ENCODE assay signal across 8 cellular contexts in the genomic region with DNA sequence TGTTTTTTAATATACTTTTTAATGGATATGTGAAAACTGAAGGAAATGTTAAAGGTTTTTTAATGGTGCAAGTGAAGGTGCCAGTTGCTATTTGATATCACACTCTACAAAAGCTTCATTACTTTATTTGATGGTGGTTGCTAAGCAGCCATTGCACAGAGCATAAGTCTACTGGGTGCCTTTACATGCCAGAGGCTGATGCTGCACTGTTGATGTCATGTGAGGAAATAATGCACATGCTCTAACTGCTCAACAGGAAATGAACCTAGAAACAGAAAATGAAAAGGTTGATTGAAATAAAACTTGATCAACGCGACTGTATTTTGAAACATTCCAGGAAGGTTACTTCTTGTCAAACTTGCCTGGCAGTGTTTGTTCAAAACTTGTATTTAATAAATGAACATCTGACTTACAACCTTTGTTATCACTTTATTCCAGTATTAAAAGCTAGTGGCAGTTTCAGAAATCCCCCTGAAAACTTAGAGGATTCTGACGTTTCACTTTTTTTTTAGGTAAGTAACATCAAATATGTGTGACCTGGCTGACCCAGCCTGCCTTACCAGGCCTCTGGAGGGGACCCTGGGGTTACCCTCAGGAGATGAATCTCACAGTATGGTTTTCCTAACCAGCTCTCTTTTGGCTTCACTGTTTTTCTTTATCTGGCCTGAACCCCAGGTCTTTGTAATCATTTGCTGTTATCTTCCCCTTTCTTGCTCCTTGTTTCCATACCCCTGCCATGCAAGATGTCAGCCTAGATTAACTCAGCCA. TPM values are rescaled to one million over a fixed set of nuclear protein-coding genes. Genes with fewer than 3 reads are reported as not detected.
A peak's percentile ranks its signal among the peaks of the same experiment; 100 is the strongest.
DNase-seq lines count a peak whose midpoint lies in the region; ATAC-seq and TF ChIP-seq lines count a peak whose summit lies in the region.

No MANE protein-coding gene starts in this region.

- H3K27me3 Mint-ChIP-seq in T-helper 17 cell, result no peaks in the 10 kb centered on the region
- H3K27me3 Mint-ChIP-seq in central memory CD8-positive, alpha-beta T cell, result no peaks in the 10 kb centered on the region

- H3K27ac ChIP-seq in vagina, result no peak overlapping the region

- no peaks in the 10 kb centered on the region for H3K9me3 Mint-ChIP-seq in central memory CD8-positive, alpha-beta T cell

- TF ChIP-seq POLR2A in vagina (IDR thresholded peaks at IDR 0.05), result no peak

- intact Hi-C loops in vagina (cut with DNase I), result no loop called here

- H3K36me3 Mint-ChIP-seq in T-helper 17 cell (ENCODE audit: low read depth), result peaks cover 4% of the 10 kb centered on the region
- peaks cover 38% of the 10 kb centered on the region for H3K36me3 Mint-ChIP-seq in central memory CD8-positive, alpha-beta T cell (ENCODE audit: insufficient read depth)

- peaks cover 35% of the 10 kb centered on the region for H3K4me1 Mint-ChIP-seq in T-helper 17 cell
- peaks cover 52% of the 10 kb centered on the region for H3K4me1 Mint-ChIP-seq in central memory CD8-positive, alpha-beta T cell

- H3K4me1 ChIP-seq in vagina, result peaks cover 27% of the 10 kb centered on the region

- no peaks in the 10 kb centered on the region for H3K27me3 ChIP-seq in vagina

- DNase-seq in T-helper 17 cell, result peak; percentile 12 to 52 (median 44)
- peak in 1 of 2 donors; percentile 62 for DNase-seq in central memory CD8-positive, alpha-beta T cell (ENCODE audit: low spot score in 2 of 2)
- DNase-seq in stimulated activated CD4-positive, alpha-beta T cell treated with anti-CD3 and anti-CD28 coated beads, Interleukin-4, amount 100 ng/mL, for 24 hours, result peak; percentile 54
- no peak for DNase-seq in LoVo (ENCODE audit: low spot score)
- no peak for DNase-seq in amniotic stem cell (lab: John Stamatoyannopoulos, UW)
- no peak for DNase-seq in vagina (ENCODE audit: extremely low spot score in 2 of 2)
- DNase-seq in ureter (ENCODE audit: low spot score), result no peak

- peak; percentile 41 for ATAC-seq in GM21786 (IDR thresholded peaks at IDR 0.05; ENCODE audit: unreplicated experiment)
- ATAC-seq in T-helper 17 cell, result peak; percentile 87
- ATAC-seq in central memory CD8-positive, alpha-beta T cell (replicated peaks; ENCODE audit: extremely low read depth, poor library complexity, severe bottlenecking), result peak; percentile 94

- H3K9me3 ChIP-seq in T-helper 17 cell (ENCODE audit: control insufficient read depth, low read length, poor library complexity, severe bottlenecking) (no peaks in the 10 kb centered on the region), vagina (no peaks in the 10 kb centered on the region)

- peak overlapping the region; percentile 100 for H3K27ac Mint-ChIP-seq in T-helper 17 cell
- peak overlapping the region; percentile 100 for H3K27ac Mint-ChIP-seq in central memory CD8-positive, alpha-beta T cell (ENCODE audit: low read depth)

- peaks cover 0 to 32% of the 10 kb centered on the region in 2 donors for H3K36me3 ChIP-seq in vagina

- no peak overlapping the region for H3K4me3 ChIP-seq in vagina

- peak overlapping the region; percentile 63 for H3K4me3 Mint-ChIP-seq in T-helper 17 cell
- peak overlapping the region; percentile 99 for H3K4me3 Mint-ChIP-seq in central memory CD8-positive, alpha-beta T cell

- TF ChIP-seq CTCF in vagina (IDR thresholded peaks at IDR 0.05), result no peak

RNA-seq across cellular contexts. Expression of gene ATP5MG, which starts 2.4 kb away (rescaled TPM):
- total RNA-seq in T-helper 17 cell (100 to 1,000 TPM; 183 to 184 TPM), vagina (169 TPM), ureter (174 TPM)

RNA-seq across cellular contexts. Expression of gene KMT2A, which starts 37.3 kb away (rescaled TPM):
- total RNA-seq in T-helper 17 cell (100 to 1,000 TPM; 156 to 178 TPM), vagina (72.7 TPM), ureter (106 TPM)

RNA-seq across cellular contexts. Expression of gene UBE4A, which starts 39.6 kb away (rescaled TPM):
- 10 to 100 TPM; 39.4 to 43.5 TPM for total RNA-seq in T-helper 17 cell
- total RNA-seq in vagina, result 31.9 TPM
- 46.5 TPM for total RNA-seq in ureter

RNA-seq across cellular contexts. Expression of gene CD3G, which starts 54.8 kb away (rescaled TPM):
- total RNA-seq in T-helper 17 cell (100 to 1,000 TPM; 156 to 170 TPM), vagina (2.2 TPM), ureter (2.1 TPM)

RNA-seq across cellular contexts. Expression of gene CD3D, which starts 56.5 kb away (rescaled TPM):
- total RNA-seq in T-helper 17 cell, result 100 to 1,000 TPM; 313 to 354 TPM
- 13.8 TPM for total RNA-seq in vagina
- total RNA-seq in ureter, result 10.4 TPM

Comparison
In these comparisons a context has a peak if more than half of its experiments do, and no peak if none do; other contexts are left out.
1. ATAC-seq: peak in every context shown above with its lines; median percentile 94 in central memory CD8-positive, alpha-beta T cell; 87 in T-helper 17 cell; 41 in GM21786.
2. DNase-seq: peak in T-helper 17 cell (3 of 3) and stimulated activated CD4-positive, alpha-beta T cell treated with anti-CD3 and anti-CD28 coated beads, Interleukin-4, amount 100 ng/mL, for 24 hours (single experiment); none in LoVo (single experiment), amniotic stem cell (single experiment), vagina (0 of 2) and ureter (single experiment).